In the genomic region with DNA sequence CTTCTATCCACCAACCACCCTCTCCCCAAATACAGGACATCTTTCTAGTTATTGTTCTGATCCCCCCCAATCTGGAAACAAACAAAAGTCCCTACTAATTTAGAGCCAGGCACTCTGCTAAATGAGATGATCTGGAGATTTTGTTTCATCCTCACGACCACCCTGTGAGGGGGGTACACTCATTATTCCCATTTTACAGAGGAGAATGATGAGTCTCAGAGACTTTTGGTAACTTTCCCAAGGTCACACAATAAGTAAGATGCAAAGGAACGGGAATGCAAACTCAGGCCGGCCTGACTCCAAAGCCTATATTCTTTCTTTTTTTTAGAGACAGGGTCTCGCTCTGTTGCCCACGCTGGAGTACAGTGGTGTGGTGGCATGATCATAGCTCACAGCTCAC, we compare ENCODE assay signal across 24 cellular contexts. TPM values are rescaled to one million over a fixed set of nuclear protein-coding genes. Genes with fewer than 3 reads are reported as not detected.
DNase-seq lines count a peak whose midpoint lies in the region; ATAC-seq and TF ChIP-seq lines count a peak whose summit lies in the region.
"Had no signal": no experiment of that assay in that cellular context is flagged by ENCODE, and none has a peak within 500 bp of the region (broad histone marks: within the 10 kb centered on the region; RNA-seq: fewer than 3 reads in every experiment).

No MANE protein-coding gene starts in this region.

- intact Hi-C loops in adrenal gland (cut with DNase I), result no loop called here

- H3K9ac ChIP-seq in BLaER1 treated with 17β-estradiol and CSF1 and Interleukin-3, amounts not matched to agents 10 nM and 100 nM, result peak overlapping the region; percentile 63 to 80 (median 77); a peak in 18 of 22 replicates
- H3K9ac ChIP-seq in smooth muscle cell (ENCODE audit: low read depth), result peak overlapping the region; percentile 16

- 73 to 83% (median 78%) methylated on average over 4 to 5 of the region's 5 CpGs for WGBS in adrenal gland, 4 donors
- 92% methylated on average over 5 of the region's 5 CpGs for WGBS in smooth muscle cell (ENCODE audit: low lambda C conversion rate)

- no peak for TF ChIP-seq POLR2A in adrenal gland (IDR thresholded peaks at IDR 0.05)

- DNase-seq in adrenal gland (no peak), smooth muscle cell (lab: John Stamatoyannopoulos, UW; ENCODE audit: unreplicated experiment) (no peak), NCI-H526 treated with DMSO at 0.1 percent for 48 hours (lab: John Stamatoyannopoulos, UW) (no peak), hypothalamus (lab: John Stamatoyannopoulos, UW) (no peak)
- DNase-seq in stimulated activated CD8-positive, alpha-beta memory T cell treated with anti-CD3 and anti-CD28 coated beads, Interleukin-4, amount 100 ng/mL, for 48 hours, result no peak
- DNase-seq: activated CD4-positive, alpha-beta memory T cell treated with anti-CD3 and anti-CD28 coated beads for 36 hours; activated naive CD4-positive, alpha-beta T cell treated with Interleukin-2 at 50 U/mL for 16 hours; COR-L47; dermis blood vessel endothelial cell; EL; glutamatergic neuron; HCEC 1CT; immature natural killer cell; NCI-H2029; stimulated activated naive CD4-positive, alpha-beta T cell had no signal

- H3K4me2 ChIP-seq in BLaER1 treated with 17β-estradiol and CSF1 and Interleukin-3, amounts not matched to agents 10 nM and 100 nM, result peak overlapping the region; percentile 90 to 100 (median 98)
- H3K4me2 ChIP-seq in smooth muscle cell, result peak overlapping the region; percentile 76

- H3K36me3 ChIP-seq in BLaER1 treated with 17β-estradiol and CSF1 and Interleukin-3, amounts not matched to agents 10 nM and 100 nM, result peaks cover 0 to 19% (median 14%) of the 10 kb centered on the region in 11 experiments; a peak in 15 of 22 replicates
- no peaks in the 10 kb centered on the region for H3K36me3 ChIP-seq in adrenal gland (replicated peaks in 1 of 2)
- H3K36me3 ChIP-seq in smooth muscle cell (ENCODE audit: low read depth), result no peaks in the 10 kb centered on the region

- H3K4me1 ChIP-seq in BLaER1 treated with 17β-estradiol and CSF1 and Interleukin-3, amounts not matched to agents 10 nM and 100 nM, result peaks cover 78 to 100% (median 100%) of the 10 kb centered on the region in 10 experiments
- peaks cover 8 to 44% of the 10 kb centered on the region in 2 donors for H3K4me1 ChIP-seq in adrenal gland (replicated peaks in 1 of 2)
- H3K4me1 ChIP-seq in smooth muscle cell (ENCODE audit: low read depth), result peaks cover 68% of the 10 kb centered on the region

- H2AFZ ChIP-seq in smooth muscle cell (ENCODE audit: low read depth), result no peak overlapping the region

- no peaks in the 10 kb centered on the region for H4K20me1 ChIP-seq in BLaER1 treated with 17β-estradiol and CSF1 and Interleukin-3, amounts not matched to agents 10 nM and 100 nM
- peaks cover 55% of the 10 kb centered on the region for H4K20me1 ChIP-seq in smooth muscle cell (ENCODE audit: low read depth)

- peak overlapping the region; percentile 57 to 91 (median 84); a peak in 19 of 22 replicates for H3K27ac ChIP-seq in BLaER1 treated with 17β-estradiol and CSF1 and Interleukin-3, amounts not matched to agents 10 nM and 100 nM
- H3K27ac ChIP-seq in adrenal gland (peak overlapping the region in 3 of 5 donors; percentile 11 to 92 (median 82)), layer of hippocampus (ENCODE audit: low read depth, low read length) (peak overlapping the region; percentile 49), smooth muscle cell (ENCODE audit: low read depth) (peak overlapping the region; percentile 100)
- H3K27ac ChIP-seq: epithelial cell of prostate, HL-60 had no signal

- no peaks in the 10 kb centered on the region for H3K27me3 ChIP-seq in BLaER1 treated with 17β-estradiol and CSF1 and Interleukin-3, amounts not matched to agents 10 nM and 100 nM
- H3K27me3 ChIP-seq in adrenal gland, result no peaks in the 10 kb centered on the region
- H3K27me3 ChIP-seq in layer of hippocampus (ENCODE audit: control insufficient read depth, insufficient read depth, low read length), result no peaks in the 10 kb centered on the region
- no peaks in the 10 kb centered on the region for H3K27me3 ChIP-seq in smooth muscle cell (ENCODE audit: low read depth)

- TF ChIP-seq CTCF in adrenal gland (IDR thresholded peaks at IDR 0.05), result no peak
- no peak for TF ChIP-seq CTCF in smooth muscle cell (IDR thresholded peaks at IDR 0.05; ENCODE audit: borderline replicate concordance, insufficient read depth, poor library complexity, severe bottlenecking)

- no peak for ATAC-seq in GM18858 (IDR thresholded peaks at IDR 0.05; ENCODE audit: unreplicated experiment)

- no peak overlapping the region for H3K4me3 ChIP-seq in BLaER1 treated with 17β-estradiol and CSF1 and Interleukin-3, amounts not matched to agents 10 nM and 100 nM
- no peak overlapping the region for H3K4me3 ChIP-seq in adrenal gland
- H3K4me3 ChIP-seq in smooth muscle cell, result no peak overlapping the region

- H3F3A ChIP-seq in smooth muscle cell (ENCODE audit: low read depth), result peaks cover 36% of the 10 kb centered on the region

- peaks cover 67% of the 10 kb centered on the region for H3K79me2 ChIP-seq in smooth muscle cell (ENCODE audit: low read depth)

- no peaks in the 10 kb centered on the region for H3K9me3 ChIP-seq in BLaER1 treated with 17β-estradiol and CSF1 and Interleukin-3, amounts not matched to agents 10 nM and 100 nM (replicated peaks in 1 of 11)
- H3K9me3 ChIP-seq in adrenal gland (replicated peaks in 1 of 3) (no peaks in the 10 kb centered on the region), smooth muscle cell (replicated peaks; ENCODE audit: low read depth) (no peaks in the 10 kb centered on the region)

RNA-seq across cellular contexts. Expression of gene PDGFRB, which starts 9.4 kb away (rescaled TPM):
- total RNA-seq in adrenal gland (100 to 1,000 TPM in 1 of 8 donors, 10 to 100 TPM in 7; 54.8 to 188 (median 80.1) TPM), smooth muscle cell (362 and 370 TPM in 2 replicates)
- polyA plus RNA-seq in adrenal gland (10 to 100 TPM; 21.3 to 55.7 (median 37.2) TPM), smooth muscle cell (390 and 522 TPM in 2 replicates)
- polyA plus RNA-seq: neural cell had no signal

RNA-seq across cellular contexts. Expression of gene CDX1, which starts 20.3 kb away (rescaled TPM):
- under 1 TPM in 2 of 8 donors, not detected in 6; 0.23 to 0.32 TPM for total RNA-seq in adrenal gland
- under 1 TPM in 2 of 3 donors, not detected in 1; 0.17 to 0.24 TPM for polyA plus RNA-seq in adrenal gland
- 1.4 and 3.9 TPM in 2 replicates for total RNA-seq in smooth muscle cell
- polyA plus RNA-seq in smooth muscle cell, result 5.0 and 8.5 TPM in 2 replicates
- total RNA-seq: activated CD4-positive, alpha-beta memory T cell treated with anti-CD3 and anti-CD28 coated beads for 36 hours; dermis blood vessel endothelial cell; lung microvascular endothelial cell; NCI-H460; T-helper 1 cell treated with Interleukin-12 subunit alpha and Interleukin-12 subunit beta and Interleukin-4 antibody, amounts not matched to agents 30 ng/mL and 1 ng/mL, for 36 hours had no signal
- polyA plus RNA-seq: immature natural killer cell, neural cell had no signal

RNA-seq across cellular contexts. Expression of gene SLC6A7, which starts 43.6 kb away (rescaled TPM):
- total RNA-seq in adrenal gland (not detected), smooth muscle cell (not detected in 2 replicates)
- polyA plus RNA-seq in adrenal gland (not detected), smooth muscle cell (0.10 TPM in 1 of 2 replicates, not detected in the other)
- total RNA-seq: activated CD4-positive, alpha-beta memory T cell treated with anti-CD3 and anti-CD28 coated beads for 36 hours; dermis blood vessel endothelial cell; lung microvascular endothelial cell; T-helper 1 cell treated with Interleukin-12 subunit alpha and Interleukin-12 subunit beta and Interleukin-4 antibody, amounts not matched to agents 30 ng/mL and 1 ng/mL, for 36 hours had no signal
- polyA plus RNA-seq: immature natural killer cell had no signal

RNA-seq across cellular contexts. Expression of gene CSF1R, which starts 59.9 kb away (rescaled TPM):
- total RNA-seq in adrenal gland, result 100 to 1,000 TPM in 2 of 8 donors, 10 to 100 TPM in 6; 37.2 to 165 (median 94.4) TPM
- polyA plus RNA-seq in adrenal gland, result 10 to 100 TPM; 17.9 to 20.0 (median 19.0) TPM
- total RNA-seq in smooth muscle cell, result 3.9 and 6.2 TPM in 2 replicates
- 2.2 and 12.9 TPM in 2 replicates for polyA plus RNA-seq in smooth muscle cell
- total RNA-seq: dermis blood vessel endothelial cell, lung microvascular endothelial cell, NCI-H460 had no signal
- polyA plus RNA-seq: neural cell had no signal

Comparison
In these comparisons a context has a peak if more than half of its experiments do, and no peak if none do; other contexts are left out.
1. H3K27ac ChIP-seq: peak in every context shown above with its lines; median percentile 100 in smooth muscle cell; 84 in BLaER1 treated with 17β-estradiol and CSF1 and Interleukin-3, amounts not matched to agents 10 nM and 100 nM; 82 in adrenal gland; 49 in layer of hippocampus.